8 cellular contexts compared by ENCODE assay signal in genomic region chr19:45455707-45456499, GRCh38. TPM values are rescaled to one million over a fixed set of nuclear protein-coding genes. Genes with fewer than 3 reads are reported as not detected.
DNase-seq lines count a peak whose midpoint lies in the region; ATAC-seq and TF ChIP-seq lines count a peak whose summit lies in the region.

No MANE protein-coding gene starts in this region.

- peak; percentile 70 to 72 for ATAC-seq in activated CD4-positive, CD25-positive, alpha-beta regulatory T cell treated with anti-CD3 and anti-CD28 coated beads, Interleukin-2, amount 50 U/mL, for 24 hours

- H3K27ac ChIP-seq in thymus (ENCODE audit: low read depth), result peak overlapping the region; percentile 78

- H3K36me3 ChIP-seq in thymus (ENCODE audit: control insufficient read depth, insufficient read depth), result no peaks in the 10 kb centered on the region

- peaks cover 10% of the 10 kb centered on the region for H3K27me3 ChIP-seq in thymus (ENCODE audit: control insufficient read depth, insufficient read depth)

- H3K4me3 ChIP-seq in thymus (ENCODE audit: low read length), result no peak overlapping the region

- no peak for TF ChIP-seq POLR2A in erythroblast (IDR thresholded peaks at IDR 0.05; ENCODE audit: low read length)

- WGBS in thymus, result 5% methylated on average over 27 of the region's 27 CpGs

- DNase-seq in activated CD4-positive, CD25-positive, alpha-beta regulatory T cell (lab: John Stamatoyannopoulos, UW), result no peak
- DNase-seq in NCI-H2196 (lab: John Stamatoyannopoulos, UW; ENCODE audit: unreplicated experiment) (peak; percentile 92), erythroblast (lab: John Stamatoyannopoulos, UW) (peak; percentile 78 to 90), myocyte (ENCODE audit: low read depth) (peak; percentile 99), pons (ENCODE audit: low spot score) (no peak)
- peak; percentile 82 for DNase-seq in activated CD8-positive, alpha-beta memory T cell treated with anti-CD3 and anti-CD28 coated beads for 24 hours

- H3K9me3 ChIP-seq in thymus (ENCODE audit: control insufficient read depth), result no peaks in the 10 kb centered on the region

- peaks cover 12% of the 10 kb centered on the region for H3K4me1 ChIP-seq in thymus (ENCODE audit: control insufficient read depth, insufficient read depth, low read length)

RNA-seq across cellular contexts. Expression of gene FOSB, which starts 11.9 kb away (rescaled TPM):
- total RNA-seq in myocyte, result 2.0 and 4.1 TPM in 2 replicates
- polyA plus RNA-seq in myocyte (2012), result 0.79 TPM
- 7.1 TPM for polyA plus RNA-seq in thymus

RNA-seq across cellular contexts. Expression of gene ERCC1, which starts 32.2 kb away (rescaled TPM):
- total RNA-seq in myocyte, result 60.8 and 78.3 TPM in 2 replicates
- polyA plus RNA-seq in myocyte (2012), result 96.4 TPM
- 42.6 TPM for polyA plus RNA-seq in thymus

RNA-seq across cellular contexts. Expression of gene RTN2, which starts 40.9 kb away (rescaled TPM):
- 120 and 139 TPM in 2 replicates for total RNA-seq in myocyte
- polyA plus RNA-seq in myocyte (2012), result 116 TPM
- 5.0 TPM for polyA plus RNA-seq in thymus

RNA-seq across cellular contexts. Expression of gene PPM1N, which starts 42.3 kb away (rescaled TPM):
- 0.26 and 0.64 TPM in 2 replicates for total RNA-seq in myocyte
- polyA plus RNA-seq in myocyte (2012), result 1.5 TPM
- polyA plus RNA-seq in thymus, result 4.0 TPM

RNA-seq across cellular contexts. Expression of gene POLR1G, which starts 49.5 kb away (rescaled TPM):
- 10.1 and 13.2 TPM in 2 replicates for total RNA-seq in myocyte
- polyA plus RNA-seq in myocyte (2012), result 16.3 TPM
- 1.8 TPM for polyA plus RNA-seq in thymus

Comparison
In these comparisons a context has a peak if more than half of its experiments do, and no peak if none do; other contexts are left out.
1. DNase-seq: peak in NCI-H2196 (single experiment), activated CD8-positive, alpha-beta memory T cell treated with anti-CD3 and anti-CD28 coated beads for 24 hours (single experiment), erythroblast (2 of 2) and myocyte (single experiment); none in activated CD4-positive, CD25-positive, alpha-beta regulatory T cell (0 of 4) and pons (single experiment).